Comparison of ENCODE assay signal across 10 cellular contexts in the genomic region with DNA sequence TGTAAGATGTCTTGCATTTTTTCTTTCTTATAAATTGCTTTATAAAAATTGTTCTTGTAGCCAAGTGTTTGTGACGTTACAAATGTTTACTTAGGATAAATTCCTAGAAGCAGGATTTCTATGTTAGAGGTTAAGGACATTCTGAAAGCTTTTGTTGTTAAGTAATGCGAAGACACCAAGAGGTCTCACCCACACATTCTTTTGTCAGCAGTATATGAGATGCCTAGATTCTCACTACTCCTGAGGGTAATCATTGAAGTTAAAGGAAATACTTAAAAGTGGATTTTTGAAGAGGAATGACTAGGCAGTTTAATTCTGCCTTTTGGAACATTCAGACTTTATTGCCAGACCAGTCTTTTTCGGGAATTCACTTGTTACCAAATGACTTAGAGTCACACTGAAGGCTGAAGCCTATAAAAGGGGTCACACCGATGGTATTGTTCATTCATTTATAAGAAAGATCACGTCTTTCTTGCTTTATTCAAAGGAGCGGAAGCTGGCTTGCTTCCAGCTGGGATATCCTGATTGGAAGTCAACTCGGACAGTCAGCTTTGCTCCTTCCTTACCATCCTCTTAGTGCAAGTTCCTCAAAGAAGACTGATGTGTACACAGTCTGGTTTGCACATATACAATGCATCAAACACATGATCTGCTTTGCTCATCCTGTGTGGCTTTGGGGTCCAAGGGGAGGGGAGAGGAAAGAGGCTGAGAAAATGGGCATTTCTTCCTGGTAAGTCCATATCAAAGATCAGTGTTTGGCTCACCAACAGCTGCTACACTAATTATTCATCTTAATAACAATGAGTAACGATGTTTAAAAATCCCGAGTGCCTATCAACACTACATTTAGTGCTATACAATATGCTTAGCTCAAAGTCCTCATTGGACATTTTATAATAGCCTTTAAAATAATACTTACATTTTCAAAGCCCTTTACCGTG.
A peak's percentile ranks its signal among the peaks of the same experiment; 100 is the strongest.
DNase-seq lines count a peak whose midpoint lies in the region; ATAC-seq and TF ChIP-seq lines count a peak whose summit lies in the region.
"Had no signal": no experiment of that assay in that cellular context is flagged by ENCODE, and none has a peak within 500 bp of the region (broad histone marks: within the 10 kb centered on the region; RNA-seq: fewer than 3 reads in every experiment).

No MANE protein-coding gene starts in this region.

- no peak for TF ChIP-seq CTCF in astrocyte of the cerebellum (IDR thresholded peaks at IDR 0.05; ENCODE audit: low read depth, low read length, missing control alignments)

- peaks cover 0 to 2% of the 10 kb centered on the region in 2 donors for H3K9me3 Mint-ChIP-seq in stimulated activated naive B cell treated with anti-CD40 and anti-IgM and Interleukin-4, amounts not matched to agents 10 μg/mL and 1 μg/mL and 100 μg/mL, for 72 hours
- H3K9me3 Mint-ChIP-seq: natural killer cell had no signal

- H3K27ac Mint-ChIP-seq in stimulated activated naive B cell treated with anti-CD40 and anti-IgM and Interleukin-4, amounts not matched to agents 10 μg/mL and 1 μg/mL and 100 μg/mL, for 72 hours, result peak overlapping the region; percentile 57
- H3K27ac Mint-ChIP-seq: natural killer cell had no signal

- no peak overlapping the region for H3K9ac ChIP-seq in HUES48 (ENCODE audit: low read depth, low read length)
- H3K9ac ChIP-seq in iPS-20b (ENCODE audit: low read depth, low read length), result peak overlapping the region; percentile 9; the same call in 1 of the 2 replicates

- H3K4me3 ChIP-seq in HUES48 (ENCODE audit: low read depth, low read length), result peak overlapping the region; percentile 9; the same call in 1 of the 2 replicates
- H3K4me3 ChIP-seq in astrocyte of the cerebellum (ENCODE audit: low read depth, low read length), result no peak overlapping the region
- no peak overlapping the region for H3K4me3 ChIP-seq in iPS-20b (ENCODE audit: low read length)

- H3K36me3 Mint-ChIP-seq in stimulated activated naive B cell treated with anti-CD40 and anti-IgM and Interleukin-4, amounts not matched to agents 10 μg/mL and 1 μg/mL and 100 μg/mL, for 72 hours, result peaks cover 0 to 3% of the 10 kb centered on the region in 2 donors
- H3K36me3 Mint-ChIP-seq: natural killer cell had no signal

- DNase-seq in astrocyte of the cerebellum (ENCODE audit: low read depth) (peak; percentile 70), iPS-NIHi11 (ENCODE audit: low spot score) (no peak), NCI-H1436 (lab: John Stamatoyannopoulos, UW) (no peak), NCI-H146 treated with DMSO at 0.1 percent for 48 hours (lab: John Stamatoyannopoulos, UW; ENCODE audit: unreplicated experiment) (no peak)
- DNase-seq in stimulated activated naive B cell treated with anti-CD40 and anti-IgM and Interleukin-4, amounts not matched to agents 10 μg/mL and 1 μg/mL and 100 μg/mL, for 72 hours, result no peak
- DNase-seq: central memory CD4-positive, alpha-beta T cell; GF-D8; natural killer cell had no signal

- in situ Hi-C loops in astrocyte of the cerebellum (cut with HindIII; ENCODE audit: low sequenced_read_pairs), result loop anchor here (25.0 kb wide), 1 partner anchor 563 kb away; no protein-coding TSS in a partner anchor

- H3K9me3 ChIP-seq in HUES48 (ENCODE audit: control insufficient read depth, insufficient read depth, low read length), result no peaks in the 10 kb centered on the region
- H3K9me3 ChIP-seq in iPS-20b (ENCODE audit: insufficient read depth, low read depth, low read length), result no peaks in the 10 kb centered on the region

- H3K4me1 ChIP-seq in HUES48 (ENCODE audit: control insufficient read depth, insufficient read depth, low read length), result peaks cover 21% of the 10 kb centered on the region
- H3K4me1 ChIP-seq in iPS-20b (ENCODE audit: insufficient read depth, low read length), result peaks cover 10% of the 10 kb centered on the region; the same call in 1 of the 2 replicates

- H3K27ac ChIP-seq in HUES48 (ENCODE audit: low read depth, low read length) (peak overlapping the region; percentile 60), iPS-20b (ENCODE audit: low read length) (no peak overlapping the region)

- ATAC-seq in stimulated activated naive B cell treated with anti-CD40 and anti-IgM and Interleukin-4, amounts not matched to agents 10 μg/mL and 1 μg/mL and 100 μg/mL, for 72 hours (replicated peaks), result no peak
- ATAC-seq: natural killer cell had no signal

- no peaks in the 10 kb centered on the region for H3K36me3 ChIP-seq in HUES48 (ENCODE audit: control insufficient read depth, insufficient read depth, low read length)
- H3K36me3 ChIP-seq in iPS-20b (ENCODE audit: insufficient read depth, low read depth, low read length), result no peaks in the 10 kb centered on the region

- H3K4me1 Mint-ChIP-seq in stimulated activated naive B cell treated with anti-CD40 and anti-IgM and Interleukin-4, amounts not matched to agents 10 μg/mL and 1 μg/mL and 100 μg/mL, for 72 hours, result peaks cover 32 to 48% of the 10 kb centered on the region in 2 donors

- no peak overlapping the region for H3K4me3 Mint-ChIP-seq in stimulated activated naive B cell treated with anti-CD40 and anti-IgM and Interleukin-4, amounts not matched to agents 10 μg/mL and 1 μg/mL and 100 μg/mL, for 72 hours
- H3K4me3 Mint-ChIP-seq: natural killer cell had no signal

- peaks cover 0 to 5% of the 10 kb centered on the region in 2 donors for H3K27me3 Mint-ChIP-seq in stimulated activated naive B cell treated with anti-CD40 and anti-IgM and Interleukin-4, amounts not matched to agents 10 μg/mL and 1 μg/mL and 100 μg/mL, for 72 hours

- H3K27me3 ChIP-seq in HUES48 (ENCODE audit: control insufficient read depth, insufficient read depth, low read length), result no peaks in the 10 kb centered on the region
- no peaks in the 10 kb centered on the region for H3K27me3 ChIP-seq in iPS-20b (ENCODE audit: insufficient read depth, low read length)
